14 cellular contexts compared by ENCODE assay signal in genomic region chr2:30465171-30465545, GRCh38. TPM values are rescaled to one million over a fixed set of nuclear protein-coding genes. Genes with fewer than 3 reads are reported as not detected.
DNase-seq lines count a peak whose midpoint lies in the region; ATAC-seq, FAIRE-seq and TF ChIP-seq lines count a peak whose summit lies in the region.
"Had no signal": no experiment of that assay in that cellular context is flagged by ENCODE, and none has a peak within 500 bp of the region (broad histone marks: within the 10 kb centered on the region; RNA-seq: fewer than 3 reads in every experiment).

No MANE protein-coding gene starts in this region.

- DNase-seq in GM12891 (ENCODE audit: insufficient read length, low spot score) (no peak), OCI-LY7 (ENCODE audit: low spot score) (no peak), fibroblast of gingiva (ENCODE audit: low read depth) (peak; percentile 17), trophoblast cell (no peak), glutamatergic neuron (no peak), GM03348 (ENCODE audit: low spot score) (no peak), GM10248 (ENCODE audit: extremely low spot score) (no peak)
- DNase-seq: activated CD4-positive, alpha-beta memory T cell treated with anti-CD3 and anti-CD28 coated beads, Interleukin-2, amount 10 ng/mL, durations not matched to agents 7 days and 5 days; activated naive CD4-positive, alpha-beta T cell treated with anti-CD3 and anti-CD28 coated beads, Interleukin-2, amount 50 U/mL, for 16 hours; DMS 273 treated with DMSO at 0.1 percent for 48 hours; dorsolateral prefrontal cortex; NCI-H1436 treated with DMSO at 0.1 percent for 48 hours; substantia nigra had no signal

- H3K9me2 ChIP-seq in OCI-LY7 (ENCODE audit: insufficient read depth, low read length) = no peaks in the 10 kb centered on the region

- H3K23ac ChIP-seq in trophoblast cell (ENCODE audit: low read length) = no peak overlapping the region

- H4K12ac ChIP-seq in trophoblast cell (ENCODE audit: low read depth, low read length) = no peak overlapping the region

- WGBS in trophoblast cell (ENCODE audit: extremely low coverage, insufficient coverage, insufficient read length) = no CpG with 5 or more reads among the region's 3 CpGs

- H3K4me2 ChIP-seq in OCI-LY7 (ENCODE audit: low read length) (peak overlapping the region; percentile 45; the same call in 1 of the 2 replicates), trophoblast cell (ENCODE audit: low read length) (no peak overlapping the region)

- H4K8ac ChIP-seq in trophoblast cell (ENCODE audit: low read depth, low read length) = no peak overlapping the region

- H3K4me1 ChIP-seq in OCI-LY7 (ENCODE audit: insufficient read depth, low read length, poor library complexity, severe bottlenecking) (peaks cover 23% of the 10 kb centered on the region), trophoblast cell (ENCODE audit: control insufficient read depth in 1 of 2, insufficient read depth in 2 of 2, low read length in 2 of 2) (peaks cover 0 to 4% of the 10 kb centered on the region in 2 experiments)

- FAIRE-seq in GM12891 (lab: Jason Lieb, UNC) = peak; percentile 16

- POLR2A ChIA-PET in OCI-LY7 (lab: Charles Lee) = no interaction called here
- POLR2A ChIA-PET in GM10248 (lab: Yijun Ruan, JAX) = no interaction called here

- no peak for TF ChIP-seq CTCF in OCI-LY7 (conservative IDR thresholded peaks at IDR 0.05; ENCODE audit: low read length)
- no peak for TF ChIP-seq CTCF in glutamatergic neuron (IDR thresholded peaks at IDR 0.05; ENCODE audit: partially characterized antibody, unreplicated experiment)
- TF ChIP-seq CTCF in GM10248 (IDR thresholded peaks at IDR 0.05; ENCODE audit: control extremely low read depth, extremely low read depth, low read depth, missing control alignments) = no peak

- H3K27me3 Mint-ChIP-seq in glutamatergic neuron (ENCODE audit: unreplicated experiment) = no peaks in the 10 kb centered on the region
- H3K27me3 Mint-ChIP-seq: activated CD4-positive, alpha-beta memory T cell treated with anti-CD3 and anti-CD28 coated beads, Interleukin-2, amount 10 ng/mL, durations not matched to agents 7 days and 5 days had no signal

- H3K79me2 ChIP-seq in OCI-LY7 (ENCODE audit: insufficient read depth, low read depth, low read length) = peaks cover 34% of the 10 kb centered on the region; the same call in 1 of the 2 replicates
- no peaks in the 10 kb centered on the region for H3K79me2 ChIP-seq in trophoblast cell (ENCODE audit: control insufficient read depth, insufficient read depth, low read length, poor library complexity)

- intact Hi-C loops in OCI-LY7 (cut with micrococcal nuclease; ENCODE audit: unreplicated experiment) = no loop called here

- H2BK12ac ChIP-seq in trophoblast cell (ENCODE audit: low read length) = no peak overlapping the region

- no peak overlapping the region for H3K4me3 Mint-ChIP-seq in glutamatergic neuron (ENCODE audit: unreplicated experiment)
- H3K4me3 Mint-ChIP-seq: activated CD4-positive, alpha-beta memory T cell treated with anti-CD3 and anti-CD28 coated beads, Interleukin-2, amount 10 ng/mL, durations not matched to agents 7 days and 5 days had no signal

- CTCF ChIA-PET in OCI-LY7 (lab: Charles Lee; ENCODE audit: unreplicated experiment) (no interaction called here), GM10248 (lab: Yijun Ruan, JAX) (no interaction called here)

- H2BK5ac ChIP-seq in trophoblast cell (ENCODE audit: low read depth, low read length, poor library complexity) = peak overlapping the region; percentile 6

- no peaks in the 10 kb centered on the region for H3K79me1 ChIP-seq in trophoblast cell (ENCODE audit: low read length)

- no peak for TF ChIP-seq POLR2A in GM12891 (IDR thresholded peaks at IDR 0.05; ENCODE audit: low read depth, low read length)

- no peak overlapping the region for H3K14ac ChIP-seq in trophoblast cell (ENCODE audit: low read length)

- H3K9ac ChIP-seq in trophoblast cell (ENCODE audit: low read length) = no peak overlapping the region

- BruUV-seq in OCI-LY7 (replicated peaks; lab: Mats Ljungman, UMichigan) = no TSS peak

- H4K91ac ChIP-seq in trophoblast cell (ENCODE audit: low read depth, low read length) = peak overlapping the region; percentile 8

- H3K4ac ChIP-seq in trophoblast cell (ENCODE audit: low read depth, low read length) = peak overlapping the region; percentile 58

- H2BK120ac ChIP-seq in trophoblast cell (ENCODE audit: insufficient read depth, low read length, poor library complexity) = no peak overlapping the region

- no peaks in the 10 kb centered on the region for H3K27me3 ChIP-seq in trophoblast cell (ENCODE audit: insufficient read depth, low read length)
- H3K27me3 ChIP-seq: dorsolateral prefrontal cortex had no signal

- H3K4me1 Mint-ChIP-seq in glutamatergic neuron (ENCODE audit: low read depth, unreplicated experiment) = peaks cover under 1% of the 10 kb centered on the region

- no peak overlapping the region for H3K27ac ChIP-seq in OCI-LY7 (ENCODE audit: low read depth, low read length, poor library complexity, severe bottlenecking)
- peak overlapping the region; percentile 6 for H3K27ac ChIP-seq in trophoblast cell (ENCODE audit: low read depth, low read length)
- H3K27ac ChIP-seq: dorsolateral prefrontal cortex had no signal

- no peak for ATAC-seq in GM18867 (IDR thresholded peaks at IDR 0.05; ENCODE audit: unreplicated experiment)

- H2AK5ac ChIP-seq in trophoblast cell (ENCODE audit: low read length) = no peak overlapping the region

- H2AFZ ChIP-seq in OCI-LY7 (ENCODE audit: low read length) (no peak overlapping the region), trophoblast cell (ENCODE audit: insufficient read depth, low read length, poor library complexity) (no peak overlapping the region)

- no peaks in the 10 kb centered on the region for H3K36me3 Mint-ChIP-seq in glutamatergic neuron (ENCODE audit: unreplicated experiment)

- H3K36me3 ChIP-seq in OCI-LY7 (ENCODE audit: insufficient read depth, low read length) (no peaks in the 10 kb centered on the region), trophoblast cell (ENCODE audit: control insufficient read depth in 1 of 2, insufficient read depth in 2 of 2, low read length in 2 of 2) (no peaks in the 10 kb centered on the region)

- H3K9me3 Mint-ChIP-seq in glutamatergic neuron (ENCODE audit: unreplicated experiment) = peaks cover 2% of the 10 kb centered on the region

- H3K18ac ChIP-seq in trophoblast cell (ENCODE audit: low read length) = peak overlapping the region; percentile 56

- no peak overlapping the region for H3K27ac Mint-ChIP-seq in glutamatergic neuron (ENCODE audit: unreplicated experiment)
- H3K27ac Mint-ChIP-seq: activated CD4-positive, alpha-beta memory T cell treated with anti-CD3 and anti-CD28 coated beads, Interleukin-2, amount 10 ng/mL, durations not matched to agents 7 days and 5 days had no signal

- H4K20me1 ChIP-seq in OCI-LY7 (ENCODE audit: insufficient read depth, low read length) = no peaks in the 10 kb centered on the region

- no peak overlapping the region for H3K4me3 ChIP-seq in OCI-LY7 (ENCODE audit: low read depth, low read length, poor library complexity, severe bottlenecking)
- H3K4me3 ChIP-seq in trophoblast cell (ENCODE audit: low read depth, low read length) = no peak overlapping the region

- H3K9me3 ChIP-seq in OCI-LY7 (ENCODE audit: low read length) (peaks cover 9% of the 10 kb centered on the region; the same call in 1 of the 2 replicates), trophoblast cell (ENCODE audit: insufficient read depth, low read depth, low read length) (no peaks in the 10 kb centered on the region)

TF ChIP-seq in GM12891, 5 proteins besides CTCF, POLR2A, EP300 and RAD21:
- TF ChIP-seq PAX5 (IDR thresholded peaks at IDR 0.05; ENCODE audit: insufficient read depth, low read length, severe bottlenecking) (no peak), SPI1 (IDR thresholded peaks at IDR 0.05; ENCODE audit: low read depth, low read length) (no peak), TAF1 (IDR thresholded peaks at IDR 0.05; ENCODE audit: low read depth, low read length) (no peak), POU2F2 (IDR thresholded peaks at IDR 0.05; ENCODE audit: low read depth, low read length) (no peak), POLR2AphosphoS5 (IDR thresholded peaks at IDR 0.05; ENCODE audit: low read depth, low read length) (no peak)

RNA-seq across cellular contexts. Expression of gene LCLAT1, which starts 18.1 kb away (rescaled TPM):
- polyA plus RNA-seq in GM12891 (2012; ENCODE audit: low read depth, missing spikeins) = 2.5 TPM
- 9.2 and 11.5 TPM in 2 replicates for total RNA-seq in OCI-LY7 (2014; rRNA removed; shearing (Covaris generic))
- total RNA-seq in OCI-LY7 (2022) (18.0 and 19.6 TPM in 2 replicates), glutamatergic neuron (ENCODE audit: unreplicated experiment) (16.0 TPM)
- polyA plus RNA-seq in trophoblast cell (2013) = 10.4 and 10.6 TPM in 2 replicates
